In genomic region chr7:8305104-8305503, GRCh38 we compare ENCODE assay signal across 1 cellular context.
TF ChIP-seq lines count a peak whose summit lies in the region.

No MANE protein-coding gene starts in this region.

TF ChIP-seq in K562, 482 proteins besides CTCF, POLR2A, EP300 and RAD21:
- TF ChIP-seq THAP12 (CRISPR knock-in tag; IDR thresholded peaks at IDR 0.05) = no peak
- TF ChIP-seq CBFA2T2 (conservative IDR thresholded peaks at IDR 0.05) = no peak
- TF ChIP-seq, protein P1, sequence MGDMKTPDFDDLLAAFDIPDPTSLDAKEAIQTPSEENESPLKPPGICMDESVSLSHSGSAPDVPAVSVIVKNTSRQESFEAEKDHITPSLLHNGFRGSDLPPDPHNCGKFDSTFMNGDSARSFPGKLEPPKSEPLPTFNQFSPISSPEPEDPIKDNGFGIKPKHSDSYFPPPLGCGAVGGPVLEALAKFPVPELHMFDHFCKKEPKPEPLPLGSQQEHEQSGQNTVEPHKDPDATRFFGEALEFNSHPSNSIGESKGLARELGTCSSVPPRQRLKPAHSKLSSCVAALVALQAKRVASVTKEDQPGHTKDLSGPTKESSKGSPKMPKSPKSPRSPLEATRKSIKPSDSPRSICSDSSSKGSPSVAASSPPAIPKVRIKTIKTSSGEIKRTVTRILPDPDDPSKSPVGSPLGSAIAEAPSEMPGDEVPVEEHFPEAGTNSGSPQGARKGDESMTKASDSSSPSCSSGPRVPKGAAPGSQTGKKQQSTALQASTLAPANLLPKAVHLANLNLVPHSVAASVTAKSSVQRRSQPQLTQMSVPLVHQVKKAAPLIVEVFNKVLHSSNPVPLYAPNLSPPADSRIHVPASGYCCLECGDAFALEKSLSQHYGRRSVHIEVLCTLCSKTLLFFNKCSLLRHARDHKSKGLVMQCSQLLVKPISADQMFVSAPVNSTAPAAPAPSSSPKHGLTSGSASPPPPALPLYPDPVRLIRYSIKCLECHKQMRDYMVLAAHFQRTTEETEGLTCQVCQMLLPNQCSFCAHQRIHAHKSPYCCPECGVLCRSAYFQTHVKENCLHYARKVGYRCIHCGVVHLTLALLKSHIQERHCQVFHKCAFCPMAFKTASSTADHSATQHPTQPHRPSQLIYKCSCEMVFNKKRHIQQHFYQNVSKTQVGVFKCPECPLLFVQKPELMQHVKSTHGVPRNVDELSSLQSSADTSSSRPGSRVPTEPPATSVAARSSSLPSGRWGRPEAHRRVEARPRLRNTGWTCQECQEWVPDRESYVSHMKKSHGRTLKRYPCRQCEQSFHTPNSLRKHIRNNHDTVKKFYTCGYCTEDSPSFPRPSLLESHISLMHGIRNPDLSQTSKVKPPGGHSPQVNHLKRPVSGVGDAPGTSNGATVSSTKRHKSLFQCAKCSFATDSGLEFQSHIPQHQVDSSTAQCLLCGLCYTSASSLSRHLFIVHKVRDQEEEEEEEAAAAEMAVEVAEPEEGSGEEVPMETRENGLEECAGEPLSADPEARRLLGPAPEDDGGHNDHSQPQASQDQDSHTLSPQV (IDR thresholded peaks at IDR 0.05) = peak; percentile 20; the same call in 1 of the 2 replicates
- TF ChIP-seq CCNT2 (IDR thresholded peaks at IDR 0.05; ENCODE audit: borderline replicate concordance, extremely low read depth, insufficient read length, low read depth, low read length) = no peak
- no peak for TF ChIP-seq ILK (tag; IDR thresholded peaks at IDR 0.05; ENCODE audit: borderline replicate concordance, low read depth)
